In the genomic region with DNA sequence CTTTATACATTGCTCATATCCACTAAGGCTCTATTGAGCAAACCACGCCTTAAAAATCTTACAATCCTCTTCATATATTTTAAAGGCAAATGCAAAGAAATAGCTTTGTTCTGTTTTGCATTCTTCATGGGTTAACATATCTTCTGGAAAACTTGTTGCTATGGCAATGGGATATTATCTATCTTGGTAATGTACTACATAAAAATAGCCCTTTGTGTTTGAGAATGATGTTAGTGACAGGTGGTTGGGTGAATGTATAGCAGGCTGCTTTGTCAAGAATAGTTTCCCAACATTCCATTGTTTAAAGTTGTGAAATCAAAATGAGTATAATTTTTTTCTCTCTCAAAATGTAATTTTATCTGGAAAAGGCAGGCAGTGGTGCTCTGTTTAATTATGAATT, we compare ENCODE assay signal across 22 cellular contexts. TPM values are rescaled to one million over a fixed set of nuclear protein-coding genes. Genes with fewer than 3 reads are reported as not detected.
DNase-seq lines count a peak whose midpoint lies in the region; FAIRE-seq and TF ChIP-seq lines count a peak whose summit lies in the region.
"Had no signal": no experiment of that assay in that cellular context is flagged by ENCODE, and none has a peak within 500 bp of the region (broad histone marks: within the 10 kb centered on the region; RNA-seq: fewer than 3 reads in every experiment).

No MANE protein-coding gene starts in this region.

- H3K9me3 ChIP-seq in SJCRH30 (replicated peaks) (no peaks in the 10 kb centered on the region), endothelial cell of umbilical vein (replicated peaks; ENCODE audit: control insufficient read depth, insufficient read depth, low read length) (no peaks in the 10 kb centered on the region), neural cell (ENCODE audit: low read length) (no peaks in the 10 kb centered on the region), testis (no peaks in the 10 kb centered on the region)
- H3K9me3 ChIP-seq: HAP-1, Peyer's patch had no signal

- TF ChIP-seq POLR2A in endothelial cell of umbilical vein (IDR thresholded peaks at IDR 0.05; ENCODE audit: low read depth, low read length) = no peak
- no peak for TF ChIP-seq POLR2A in testis (IDR thresholded peaks at IDR 0.05)

- DNase-seq in NCI-H1930 (lab: John Stamatoyannopoulos, UW) = peak; percentile 2 to 26
- peak in 1 of 2 experiments; percentile 59 for DNase-seq in SJCRH30
- DNase-seq in endothelial cell of umbilical vein (ENCODE audit: low read depth, low spot score) = no peak
- no peak for DNase-seq in HuH-7 (ENCODE audit: low spot score)
- no peak for DNase-seq in H7
- no peak for DNase-seq in testis
- DNase-seq in NCI-H2107 (lab: John Stamatoyannopoulos, UW) = no peak
- DNase-seq: ACHN; CD4-positive, alpha-beta memory T cell; DND-41; NCI-H1417; NCI-H187; NCI-H524 treated with DMSO at 0.1 percent for 48 hours; NCI-H82; Peyer's patch; SW 1271 had no signal

- no peak for TF ChIP-seq EP300 in neural cell (conservative IDR thresholded peaks at IDR 0.05; ENCODE audit: poor library complexity, severe bottlenecking)

- no TSS peak for BruUV-seq in endothelial cell of umbilical vein (replicated peaks; lab: Mats Ljungman, UMichigan)

- no peaks in the 10 kb centered on the region for H3K79me2 ChIP-seq in endothelial cell of umbilical vein (ENCODE audit: control insufficient read depth, insufficient read depth, low read length)
- H3K79me2 ChIP-seq in neural cell (replicated peaks; ENCODE audit: insufficient read depth, low read length) = no peaks in the 10 kb centered on the region

- H3K4me1 ChIP-seq in SJCRH30 (peaks cover 4% of the 10 kb centered on the region), endothelial cell of umbilical vein (ENCODE audit: control insufficient read depth, extremely low read depth, insufficient read depth, low read length) (no peaks in the 10 kb centered on the region), testis (no peaks in the 10 kb centered on the region)
- H3K4me1 ChIP-seq: BLaER1 treated with 17β-estradiol and CSF1 and Interleukin-3, amounts not matched to agents 10 nM and 100 nM; Peyer's patch had no signal

- dilution Hi-C loops in endothelial cell of umbilical vein (cut with MboI; ENCODE audit: extremely low pct_ligation_motif_present, low sequenced_read_pairs) = no loop called here

- H2AFZ ChIP-seq in endothelial cell of umbilical vein (ENCODE audit: low read depth, low read length) = no peak overlapping the region
- no peak overlapping the region for H2AFZ ChIP-seq in neural cell (ENCODE audit: low read depth, low read length)

- H3K4me2 ChIP-seq in endothelial cell of umbilical vein (ENCODE audit: insufficient read depth, low read length) = no peak overlapping the region
- no peak overlapping the region for H3K4me2 ChIP-seq in neural cell (ENCODE audit: low read length)
- H3K4me2 ChIP-seq: BLaER1 treated with 17β-estradiol and CSF1 and Interleukin-3, amounts not matched to agents 10 nM and 100 nM; KMS-11 had no signal

- intact Hi-C loops in endothelial cell of umbilical vein (cut with micrococcal nuclease) (no loop called here), testis (cut with DNase I; ENCODE audit: low total_unique reads) (no loop called here)

- H3K9me2 ChIP-seq in neural cell (ENCODE audit: insufficient read depth, low read length) = no peaks in the 10 kb centered on the region

- no peak for TF ChIP-seq RAD21 in neural cell (conservative IDR thresholded peaks at IDR 0.05)

- H3K9ac ChIP-seq in endothelial cell of umbilical vein (replicated peaks; ENCODE audit: extremely low read depth, insufficient read depth, low read length) (no peak overlapping the region), neural cell (ENCODE audit: low read length) (no peak overlapping the region)
- H3K9ac ChIP-seq: BLaER1 treated with 17β-estradiol and CSF1 and Interleukin-3, amounts not matched to agents 10 nM and 100 nM; KMS-11 had no signal

- H3F3A ChIP-seq in neural cell (ENCODE audit: insufficient read depth, low read length, poor library complexity, severe bottlenecking) = no peaks in the 10 kb centered on the region

- CTCF ChIA-PET in endothelial cell of umbilical vein (lab: Charles Lee) = interaction anchor here (0.6 to 0.8 kb wide), 2 partner anchors 10 to 14 kb away, joined by 3 read pairs; no protein-coding TSS in a partner anchor

- H4K20me1 ChIP-seq in endothelial cell of umbilical vein (replicated peaks; ENCODE audit: control insufficient read depth, extremely low read depth, insufficient read depth, low read length) = no peaks in the 10 kb centered on the region
- no peaks in the 10 kb centered on the region for H4K20me1 ChIP-seq in neural cell (ENCODE audit: insufficient read depth)
- H4K20me1 ChIP-seq: BLaER1 treated with 17β-estradiol and CSF1 and Interleukin-3, amounts not matched to agents 10 nM and 100 nM had no signal

- POLR2A ChIA-PET in endothelial cell of umbilical vein (lab: Charles Lee) = no interaction called here

- H3K9me1 ChIP-seq in endothelial cell of umbilical vein (replicated peaks; ENCODE audit: control insufficient read depth, extremely low read depth, insufficient read depth, low read length) = no peaks in the 10 kb centered on the region

- peak; percentile 44 for FAIRE-seq in endothelial cell of umbilical vein (lab: Jason Lieb, UNC)
- FAIRE-seq: GM12891 had no signal

- TF ChIP-seq CTCF in endothelial cell of umbilical vein (IDR thresholded peaks at IDR 0.05; ENCODE audit: extremely low read depth in 1 of 2, insufficient read depth in 1 of 2, low read depth in 1 of 2, low read length in 2 of 2) (no peak), neural cell (IDR thresholded peaks at IDR 0.05; ENCODE audit: poor library complexity, severe bottlenecking) (no peak), testis (IDR thresholded peaks at IDR 0.05) (no peak)

- H3K27me3 ChIP-seq in SJCRH30 (no peaks in the 10 kb centered on the region), endothelial cell of umbilical vein (ENCODE audit: control insufficient read depth in 2 of 2, insufficient read depth in 2 of 2, low read length in 2 of 2) (no peaks in the 10 kb centered on the region), neural cell (ENCODE audit: insufficient read depth, low read depth, low read length) (no peaks in the 10 kb centered on the region), H7 (ENCODE audit: control insufficient read depth, insufficient read depth, low read length) (no peaks in the 10 kb centered on the region), testis (no peaks in the 10 kb centered on the region)
- H3K27me3 ChIP-seq: Peyer's patch had no signal

- H3K4me3 ChIP-seq in SJCRH30 (no peak overlapping the region), endothelial cell of umbilical vein (replicated peaks in 1 of 3; ENCODE audit: insufficient read depth in 1 of 3, low read depth in 1 of 3, low read length in 3 of 3) (no peak overlapping the region), neural cell (ENCODE audit: low read length) (peak overlapping the region; percentile 31), H7 (ENCODE audit: insufficient read depth, low read depth, low read length) (no peak overlapping the region), testis (no peak overlapping the region)
- H3K4me3 ChIP-seq: BLaER1 treated with 17β-estradiol and CSF1 and Interleukin-3, amounts not matched to agents 10 nM and 100 nM; HAP-1; Peyer's patch had no signal

- H3K36me3 ChIP-seq in SJCRH30 (no peaks in the 10 kb centered on the region), endothelial cell of umbilical vein (ENCODE audit: control insufficient read depth in 2 of 2, extremely low read depth in 1 of 2, insufficient read depth in 2 of 2, low read length in 2 of 2) (no peaks in the 10 kb centered on the region), neural cell (ENCODE audit: insufficient read depth, low read length) (no peaks in the 10 kb centered on the region), H7 (replicated peaks; ENCODE audit: control insufficient read depth, insufficient read depth, low read length) (no peaks in the 10 kb centered on the region), testis (ENCODE audit: low read depth, missing control alignments) (no peaks in the 10 kb centered on the region)
- H3K36me3 ChIP-seq: BLaER1 treated with 17β-estradiol and CSF1 and Interleukin-3, amounts not matched to agents 10 nM and 100 nM; HAP-1; Peyer's patch had no signal

- 85% methylated on average over 1 of the region's 1 CpG for WGBS in testis, 2 donors

- peak overlapping the region; percentile 80 for H3K27ac ChIP-seq in SJCRH30
- no peak overlapping the region for H3K27ac ChIP-seq in endothelial cell of umbilical vein (ENCODE audit: insufficient read depth, low read depth, low read length)
- H3K27ac ChIP-seq in neural cell (ENCODE audit: low read length) = peak overlapping the region; percentile 68
- H3K27ac ChIP-seq in testis = no peak overlapping the region
- H3K27ac ChIP-seq: BLaER1 treated with 17β-estradiol and CSF1 and Interleukin-3, amounts not matched to agents 10 nM and 100 nM; KMS-11; Peyer's patch had no signal

TF ChIP-seq in endothelial cell of umbilical vein, 7 proteins besides CTCF, POLR2A, EP300 and RAD21 (continues in another document):
- TF ChIP-seq MYC (IDR thresholded peaks at IDR 0.05; ENCODE audit: low read depth, low read length) (no peak), EZH2 (IDR thresholded peaks at IDR 0.05; ENCODE audit: borderline replicate concordance, low read depth, low read length, severe bottlenecking) (no peak)

RNA-seq across cellular contexts. Expression of a gene that starts 16.8 kb away (rescaled TPM):
- 1.7 and 1.8 TPM in 2 replicates for total RNA-seq in SJCRH30 (2014; rRNA removed; shearing (Covaris generic))
- total RNA-seq in endothelial cell of umbilical vein = 2.6 and 4.9 TPM in 2 replicates
- polyA plus RNA-seq in endothelial cell of umbilical vein = 0.78 and 0.91 TPM in 2 replicates
- polyA plus RNA-seq in endothelial cell of umbilical vein (2011; cell fraction: cytosol; rRNA removed) = 1.4 and 2.2 TPM in 2 replicates
- 1.2 and 1.7 TPM in 2 replicates for polyA plus RNA-seq in endothelial cell of umbilical vein (2011; cell fraction: nucleus; rRNA removed)
- 0.83 and 1.7 TPM in 2 replicates for polyA plus RNA-seq in endothelial cell of umbilical vein (2012)
- 2.7 and 5.1 TPM in 2 replicates for polyA minus RNA-seq in endothelial cell of umbilical vein
- 2.7 TPM for polyA minus RNA-seq in endothelial cell of umbilical vein (2011; cell fraction: cytosol; rRNA and poly(A)+ RNA removed)
- polyA minus RNA-seq in endothelial cell of umbilical vein (2011; cell fraction: nucleus; rRNA and poly(A)+ RNA removed) = 2.9 and 3.8 TPM in 2 replicates
- 14.4 and 15.1 TPM in 2 replicates for polyA plus RNA-seq in neural cell
- polyA minus RNA-seq in neural cell = 32.1 and 43.5 TPM in 2 replicates
- total RNA-seq in H7 (2014; rRNA removed; shearing (Covaris generic)) = 0.31 and 1.1 TPM in 2 replicates
- 10 to 100 TPM; 13.2 to 19.6 TPM for total RNA-seq in testis
- 6.7 TPM for polyA plus RNA-seq in testis (ENCODE audit: insufficient read depth, low read depth, low replicate concordance)
- total RNA-seq: G401 had no signal

Comparison
In these comparisons a context has a peak if more than half of its experiments do, and no peak if none do; other contexts are left out.
1. DNase-seq: peak in NCI-H1930 (2 of 2); none in endothelial cell of umbilical vein (single experiment), HuH-7 (single experiment), H7 (single experiment), testis (single experiment) and NCI-H2107 (single experiment).
2. H3K27ac ChIP-seq: peak in SJCRH30 (single experiment) and neural cell (single experiment); none in endothelial cell of umbilical vein (single experiment) and testis (0 of 2).